In genomic region chr4:13626492-13627184, GRCh38 we compare ENCODE assay signal across 8 cellular contexts. TPM values are rescaled to one million over a fixed set of nuclear protein-coding genes. Genes with fewer than 3 reads are reported as not detected.
DNase-seq lines count a peak whose midpoint lies in the region; ATAC-seq and TF ChIP-seq lines count a peak whose summit lies in the region.

No MANE protein-coding gene starts in this region.

- H3K4me1 ChIP-seq in NT2/D1 (ENCODE audit: insufficient read depth, insufficient read length) (no peaks in the 10 kb centered on the region), endocrine pancreas (ENCODE audit: control insufficient read depth, insufficient read depth, low read length) (peaks cover 17% of the 10 kb centered on the region), osteoblast (ENCODE audit: insufficient read depth, low read length) (peaks cover 17% of the 10 kb centered on the region)

- peak overlapping the region; percentile 97 for H3K9ac ChIP-seq in NT2/D1 (ENCODE audit: insufficient read length, low read depth)
- H3K9ac ChIP-seq in endocrine pancreas (ENCODE audit: control insufficient read depth, insufficient read depth, low read length), result peak overlapping the region; percentile 97

- H3K9me3 ChIP-seq in NT2/D1 (ENCODE audit: insufficient read depth, low read length) (no peaks in the 10 kb centered on the region), endocrine pancreas (ENCODE audit: control insufficient read depth, low read length) (no peaks in the 10 kb centered on the region), osteoblast (ENCODE audit: low read depth, low read length) (no peaks in the 10 kb centered on the region)

- H2AFZ ChIP-seq in osteoblast (ENCODE audit: low read length), result peak overlapping the region; percentile 67

- DNase-seq in Caki2 (ENCODE audit: low read depth), result peak; percentile 10
- no peak for DNase-seq in NT2/D1 (ENCODE audit: low read depth, low spot score)
- peak; percentile 74 for DNase-seq in osteoblast (ENCODE audit: insufficient read length, low spot score, missing footprints)
- DNase-seq in pons (ENCODE audit: low spot score), result no peak
- no peak for DNase-seq in NCI-H128 (lab: John Stamatoyannopoulos, UW; ENCODE audit: unreplicated experiment)

- H3K27me3 ChIP-seq in NT2/D1 (ENCODE audit: insufficient read depth, insufficient read length) (no peaks in the 10 kb centered on the region), endocrine pancreas (ENCODE audit: control insufficient read depth, insufficient read depth, low read length) (no peaks in the 10 kb centered on the region), osteoblast (ENCODE audit: insufficient read depth, low read length) (no peaks in the 10 kb centered on the region)

- ATAC-seq in GM18861 (IDR thresholded peaks at IDR 0.05; ENCODE audit: unreplicated experiment), result no peak
- no peak for ATAC-seq in HG02852 (IDR thresholded peaks at IDR 0.05; ENCODE audit: unreplicated experiment)

- H3K36me3 ChIP-seq in NT2/D1 (ENCODE audit: insufficient read depth, insufficient read length, low read length), result peaks cover 8% of the 10 kb centered on the region
- no peaks in the 10 kb centered on the region for H3K36me3 ChIP-seq in endocrine pancreas (ENCODE audit: control insufficient read depth, insufficient read depth, low read length)
- H3K36me3 ChIP-seq in osteoblast (ENCODE audit: insufficient read depth, low read length), result no peaks in the 10 kb centered on the region

- H3K4me3 ChIP-seq in NT2/D1 (ENCODE audit: insufficient read length, low read depth), result peak overlapping the region; percentile 94
- peak overlapping the region; percentile 97 for H3K4me3 ChIP-seq in endocrine pancreas (ENCODE audit: control insufficient read depth, insufficient read depth, low read length)
- peak overlapping the region; percentile 95 for H3K4me3 ChIP-seq in osteoblast (ENCODE audit: insufficient read depth, low read length)

- peak overlapping the region; percentile 87 for H3K27ac ChIP-seq in osteoblast (ENCODE audit: low read depth, low read length)

- H4K20me1 ChIP-seq in osteoblast (ENCODE audit: insufficient read depth, low read length), result peaks cover 12% of the 10 kb centered on the region

- in situ Hi-C loops in Caki2 (cut with HindIII; ENCODE audit: low pct_unique_long_range_greater_than_20kb, low sequenced_read_pairs), result no loop called here

- TF ChIP-seq CTCF in osteoblast (IDR thresholded peaks at IDR 0.05; ENCODE audit: extremely low read depth, low read depth, low read length), result no peak

- peaks cover 65% of the 10 kb centered on the region for H3K79me2 ChIP-seq in osteoblast (ENCODE audit: insufficient read depth, low read length)

- peak overlapping the region; percentile 93 for H3K4me2 ChIP-seq in osteoblast (ENCODE audit: insufficient read depth, low read length)

RNA-seq across cellular contexts. Expression of gene BOD1L1, which starts 0.9 kb away (rescaled TPM):
- total RNA-seq in Caki2 (2014; rRNA removed; shearing (Covaris generic); ENCODE audit: low replicate concordance), result 4.2 and 5.0 TPM in 2 replicates
- 27.5 and 31.8 TPM in 2 replicates for total RNA-seq in osteoblast

Comparison
In these comparisons a context has a peak if more than half of its experiments do, and no peak if none do; other contexts are left out.
1. DNase-seq: peak in Caki2 (single experiment) and osteoblast (single experiment); none in NT2/D1 (single experiment), pons (single experiment) and NCI-H128 (single experiment).
2. Peak in every context shown above with its lines, with median percentiles within 50 percentile points of each other: H3K4me3 ChIP-seq.